Comparison of ENCODE assay signal across 9 cellular contexts in the genomic region with DNA sequence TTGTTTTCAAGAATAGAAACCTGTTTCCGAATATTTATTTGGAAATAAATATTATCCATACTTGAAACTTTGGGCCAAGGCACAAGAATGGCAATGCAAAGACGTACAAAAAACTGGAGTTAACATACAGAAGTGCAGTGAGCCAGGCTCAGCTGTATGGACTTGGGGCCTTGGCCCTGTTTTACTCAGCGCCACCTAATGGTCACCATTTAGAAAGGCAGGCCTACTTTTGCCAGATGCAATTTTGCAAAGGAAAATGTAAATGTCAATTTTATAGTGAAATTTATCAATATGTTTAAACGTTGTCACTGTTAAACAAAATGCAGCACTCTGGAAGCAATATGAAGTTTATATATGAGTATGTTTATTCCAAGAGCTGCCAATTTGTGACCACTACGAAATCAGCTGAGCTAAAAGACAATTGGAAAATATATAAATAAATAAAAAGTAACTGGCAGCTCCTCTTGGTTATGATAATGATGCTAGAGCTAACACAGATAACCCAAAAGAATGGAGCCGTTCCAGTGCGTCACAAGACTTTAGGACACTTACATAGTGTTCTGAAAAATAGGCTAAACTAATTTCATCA.
A peak's percentile ranks its signal among the peaks of the same experiment; 100 is the strongest.
DNase-seq lines count a peak whose midpoint lies in the region; FAIRE-seq and TF ChIP-seq lines count a peak whose summit lies in the region.
"Had no signal": no experiment of that assay in that cellular context is flagged by ENCODE, and none has a peak within 500 bp of the region (broad histone marks: within the 10 kb centered on the region; RNA-seq: fewer than 3 reads in every experiment).

No MANE protein-coding gene starts in this region.

- peak; percentile 15 to 28 for DNase-seq in stimulated activated CD4-positive, alpha-beta T cell treated with anti-CD3 and anti-CD28 coated beads, Interleukin-2, amount 100 ng/mL, for 24 hours
- DNase-seq in stimulated activated CD4-positive, alpha-beta T cell treated with anti-CD3 and anti-CD28 coated beads, Interleukin-12 subunit alpha, Interleukin-12 subunit beta, amount 100 ng/mL, for 4 hours = no peak
- peak; percentile 1 for DNase-seq in H54 (ENCODE audit: insufficient read length, low spot score)
- peak; percentile 51 for DNase-seq in NCI-H460 (ENCODE audit: extremely low read depth, low read depth)
- DNase-seq in activated naive CD4-positive, alpha-beta T cell treated with anti-CD3 and anti-CD28 coated beads, Interleukin-2, amount 50 U/mL, for 16 hours = peak; percentile 16
- peak; percentile 56 for DNase-seq in kidney tubule cell (ENCODE audit: low spot score)
- DNase-seq in nucleus accumbens (lab: John Stamatoyannopoulos, UW) = no peak
- no peak for DNase-seq in NCI-H187 treated with DMSO at 0.1 percent for 48 hours (lab: John Stamatoyannopoulos, UW)

- peak; percentile 68 for FAIRE-seq in H54 (lab: Jason Lieb, UNC)
- FAIRE-seq: islet of Langerhans had no signal

- TF ChIP-seq POLR2A in H54 (IDR thresholded peaks at IDR 0.05; ENCODE audit: low read depth, low read length) = no peak

Comparison
In these comparisons a context has a peak if more than half of its experiments do, and no peak if none do; other contexts are left out.
1. DNase-seq: peak in stimulated activated CD4-positive, alpha-beta T cell treated with anti-CD3 and anti-CD28 coated beads, Interleukin-2, amount 100 ng/mL, for 24 hours (2 of 2), H54 (single experiment), NCI-H460 (single experiment), activated naive CD4-positive, alpha-beta T cell treated with anti-CD3 and anti-CD28 coated beads, Interleukin-2, amount 50 U/mL, for 16 hours (single experiment) and kidney tubule cell (single experiment); none in stimulated activated CD4-positive, alpha-beta T cell treated with anti-CD3 and anti-CD28 coated beads, Interleukin-12 subunit alpha, Interleukin-12 subunit beta, amount 100 ng/mL, for 4 hours (single experiment), nucleus accumbens (0 of 56) and NCI-H187 treated with DMSO at 0.1 percent for 48 hours (single experiment).